ENCODE assay signal across 8 cellular contexts in the genomic region with DNA sequence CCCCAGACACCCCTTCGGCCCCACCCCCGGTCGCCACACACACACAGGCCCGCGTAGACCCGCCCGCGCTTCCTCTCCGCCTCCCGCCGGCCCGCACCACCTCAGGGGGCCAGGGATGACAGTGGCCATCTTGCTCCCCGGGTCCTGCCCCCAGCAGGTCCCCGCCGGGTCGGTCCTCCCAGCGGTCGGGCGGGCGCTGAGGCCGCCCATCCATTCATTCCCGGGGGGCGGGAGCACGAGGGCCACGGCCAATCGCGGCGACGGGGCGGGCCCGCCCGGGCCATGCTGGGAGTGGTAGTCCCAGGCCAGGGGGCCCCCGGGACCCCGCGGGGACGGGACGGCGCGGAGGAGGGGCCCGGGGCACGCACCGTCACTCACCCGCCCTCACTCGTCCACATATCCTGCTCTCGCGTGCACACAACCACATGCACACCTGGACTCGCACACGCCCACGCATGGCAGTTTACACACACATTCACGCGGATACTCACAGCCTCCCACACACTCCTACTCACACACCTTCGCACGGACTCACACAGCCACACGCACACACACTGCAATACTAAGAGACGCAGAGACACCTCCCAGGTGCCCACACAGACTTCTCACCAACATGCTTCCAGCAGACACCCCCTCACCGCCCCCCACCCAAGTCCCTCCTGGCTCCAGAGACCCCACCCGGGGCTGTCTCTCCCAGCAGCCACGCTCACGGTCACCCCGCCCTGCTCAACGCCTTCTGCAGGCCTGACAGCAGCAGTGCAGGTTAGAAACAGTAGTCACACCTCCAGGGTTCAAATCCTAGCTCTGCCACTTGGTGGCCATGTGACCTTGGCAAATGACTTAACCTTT. TPM values are rescaled to one million over a fixed set of nuclear protein-coding genes. Genes with fewer than 3 reads are reported as not detected.
DNase-seq lines count a peak whose midpoint lies in the region; ATAC-seq lines count a peak whose summit lies in the region.

Gene DPF1, minus strand, starts transcription at position 209 of the 849 bp plus-strand sequence. Its CDS starts 80 bp downstream, at position 129.

- no peaks in the 10 kb centered on the region for H3K79me1 ChIP-seq in mesenchymal stem cell (replicated peaks; ENCODE audit: low read length, poor library complexity, severe bottlenecking)

- no peaks in the 10 kb centered on the region for H3K36me3 Mint-ChIP-seq in activated CD4-positive, alpha-beta T cell treated with anti-CD3 and anti-CD28 coated beads, Interleukin-2, amount 10 ng/mL, durations not matched to agents 24 days and 14 days (ENCODE audit: low read depth)

- DNase-seq in Right ventricle myocardium inferior (ENCODE audit: missing footprints) (peak; percentile 68), cardiac septum (ENCODE audit: low spot score) (no peak), NCI-H446 treated with DMSO at 0.1 percent for 48 hours (lab: John Stamatoyannopoulos, UW) (peak; percentile 65), ecto neural progenitor cell (ENCODE audit: low spot score) (peak; percentile 93), mesenchymal stem cell (peak; percentile 78)
- DNase-seq in activated CD4-positive, alpha-beta T cell treated with anti-CD3 and anti-CD28 coated beads, Interleukin-2, amount 10 ng/mL, durations not matched to agents 24 days and 14 days = peak; percentile 88
- DNase-seq in stimulated activated naive CD4-positive, alpha-beta T cell (lab: John Stamatoyannopoulos, UW) = peak in 4 of 6 experiments; percentile 16 to 30 (median 22)

- peak within 1 kb of the TSS; percentile 91 for H2AFZ ChIP-seq in mesenchymal stem cell (ENCODE audit: low read depth, low read length)

- no peak within 1 kb of the TSS for H2BK120ac ChIP-seq in mesenchymal stem cell (ENCODE audit: low read depth, low read length)

- H3K4me3 Mint-ChIP-seq in activated CD4-positive, alpha-beta T cell treated with anti-CD3 and anti-CD28 coated beads, Interleukin-2, amount 10 ng/mL, durations not matched to agents 24 days and 14 days = peak within 1 kb of the TSS; percentile 88

- 4% methylated on average over 34 of the region's 61 CpGs for WGBS in mesenchymal stem cell

- H3K18ac ChIP-seq in mesenchymal stem cell (ENCODE audit: low read depth in 1 of 2, low read length in 2 of 2) = peak within 1 kb of the TSS; percentile 11 to 80

- no peak within 1 kb of the TSS for H2AK5ac ChIP-seq in mesenchymal stem cell (ENCODE audit: low read length, severe bottlenecking)

- no peak within 1 kb of the TSS for H4K91ac ChIP-seq in mesenchymal stem cell (ENCODE audit: low read length)

- no peaks in the 10 kb centered on the region for H3K9me3 ChIP-seq in mesenchymal stem cell (ENCODE audit: control insufficient read depth, low read length)

- peaks cover 26% of the 10 kb centered on the region for H3K4me1 ChIP-seq in mesenchymal stem cell (ENCODE audit: control insufficient read depth, insufficient read depth, low read depth, low read length)

- H3K27ac ChIP-seq in mesenchymal stem cell (ENCODE audit: low read length, poor library complexity, severe bottlenecking) = no peak within 1 kb of the TSS

- H3K27me3 Mint-ChIP-seq in activated CD4-positive, alpha-beta T cell treated with anti-CD3 and anti-CD28 coated beads, Interleukin-2, amount 10 ng/mL, durations not matched to agents 24 days and 14 days = peaks cover 58% of the 10 kb centered on the region

- no peaks in the 10 kb centered on the region for H3K9me3 Mint-ChIP-seq in activated CD4-positive, alpha-beta T cell treated with anti-CD3 and anti-CD28 coated beads, Interleukin-2, amount 10 ng/mL, durations not matched to agents 24 days and 14 days

- intact Hi-C loops in Right ventricle myocardium inferior (cut with DNase I) (no loop called here), cardiac septum (cut with DNase I) (no loop called here)
- intact Hi-C loops in activated CD4-positive, alpha-beta T cell treated with anti-CD3 and anti-CD28 coated beads, Interleukin-2, amount 10 ng/mL, durations not matched to agents 24 days and 14 days (cut with micrococcal nuclease) = loop anchor here (2.0 to 10.0 kb wide), 2 partner anchors 79 to 317 kb away; partner anchors contain the start of genes SIPA1L3 and WDR87

- H3K23ac ChIP-seq in mesenchymal stem cell (ENCODE audit: low read length in 2 of 2) = no peak within 1 kb of the TSS

- H2BK5ac ChIP-seq in mesenchymal stem cell (ENCODE audit: low read depth, low read length, poor library complexity, severe bottlenecking) = no peak within 1 kb of the TSS

- peaks cover 16 to 36% of the 10 kb centered on the region in 2 experiments for H3K27me3 ChIP-seq in mesenchymal stem cell (ENCODE audit: control insufficient read depth in 1 of 2, insufficient read depth in 1 of 2, low read length in 2 of 2)

- peak within 1 kb of the TSS; percentile 73 for H4K8ac ChIP-seq in mesenchymal stem cell (ENCODE audit: low read length)

- no peak within 1 kb of the TSS for H2BK15ac ChIP-seq in mesenchymal stem cell (ENCODE audit: low read depth, poor library complexity, severe bottlenecking)

- peak within 1 kb of the TSS in 1 of 2 experiments; percentile 86 for H3K14ac ChIP-seq in mesenchymal stem cell (ENCODE audit: low read length in 2 of 2)

- peak within 1 kb of the TSS; percentile 77 to 78 for H3K4me3 ChIP-seq in mesenchymal stem cell (ENCODE audit: insufficient read depth in 1 of 2, low read depth in 1 of 2, low read length in 2 of 2)

- peak within 1 kb of the TSS; percentile 54 for H3K9ac ChIP-seq in mesenchymal stem cell (ENCODE audit: low read length)

- H3K4ac ChIP-seq in mesenchymal stem cell (ENCODE audit: low read depth in 1 of 2, low read length in 2 of 2) = no peak within 1 kb of the TSS

- ATAC-seq in Right ventricle myocardium inferior (peak; percentile 62), HG03025 (IDR thresholded peaks at IDR 0.05; ENCODE audit: low FRiP score, unreplicated experiment) (peak; percentile 59)

- H3K36me3 ChIP-seq in mesenchymal stem cell (ENCODE audit: control insufficient read depth in 1 of 2, insufficient read depth in 2 of 2, low read depth in 1 of 2, low read length in 2 of 2) = no peaks in the 10 kb centered on the region

- H3K4me2 ChIP-seq in mesenchymal stem cell (ENCODE audit: low read length, poor library complexity, severe bottlenecking) = peak within 1 kb of the TSS; percentile 93

- peaks cover 24% of the 10 kb centered on the region for H3K4me1 Mint-ChIP-seq in activated CD4-positive, alpha-beta T cell treated with anti-CD3 and anti-CD28 coated beads, Interleukin-2, amount 10 ng/mL, durations not matched to agents 24 days and 14 days

- H2BK12ac ChIP-seq in mesenchymal stem cell (ENCODE audit: low read length in 2 of 2) = peak within 1 kb of the TSS in 1 of 2 experiments; percentile 87

- H3K27ac Mint-ChIP-seq in activated CD4-positive, alpha-beta T cell treated with anti-CD3 and anti-CD28 coated beads, Interleukin-2, amount 10 ng/mL, durations not matched to agents 24 days and 14 days = peak within 1 kb of the TSS; percentile 82

RNA-seq across cellular contexts. Expression of gene DPF1, which starts in this region (rescaled TPM):
- total RNA-seq in Right ventricle myocardium inferior (0.11 TPM), cardiac septum (0.51 TPM)
- total RNA-seq in activated CD4-positive, alpha-beta T cell treated with anti-CD3 and anti-CD28 coated beads, Interleukin-2, amount 10 ng/mL, durations not matched to agents 24 days and 14 days = 1.8 and 2.0 TPM in 2 replicates
- 1.4 TPM for polyA plus RNA-seq in mesenchymal stem cell (2013, experiment 1 of 2)
- 1.3 TPM for polyA plus RNA-seq in mesenchymal stem cell (2013, experiment 2 of 2)

Comparison
In these comparisons a context has a peak if more than half of its experiments do, and no peak if none do; other contexts are left out.
1. Peak in DNase-seq and ATAC-seq in Right ventricle myocardium inferior; RNA of the gene not detected or under 1 TPM.